In genomic region chr13:24161010-24161775, GRCh38 we compare ENCODE assay signal across 8 cellular contexts. TPM values are rescaled to one million over a fixed set of nuclear protein-coding genes. Genes with fewer than 3 reads are reported as not detected.
A peak's percentile ranks its signal among the peaks of the same experiment; 100 is the strongest.
DNase-seq lines count a peak whose midpoint lies in the region; ATAC-seq and TF ChIP-seq lines count a peak whose summit lies in the region.

No MANE protein-coding gene starts in this region.

- TF ChIP-seq POLR2A in vagina (IDR thresholded peaks at IDR 0.05) = no peak

- no peaks in the 10 kb centered on the region for H3K36me3 Mint-ChIP-seq in activated T-helper 17 cell treated with anti-CD3 and anti-CD28 coated beads, Interleukin-2, amount 50 U/mL, for 72 hours (ENCODE audit: low read depth)

- H3K27me3 Mint-ChIP-seq in activated T-helper 17 cell treated with anti-CD3 and anti-CD28 coated beads, Interleukin-2, amount 50 U/mL, for 72 hours = peaks cover 10% of the 10 kb centered on the region

- H3K36me3 ChIP-seq in vagina = no peaks in the 10 kb centered on the region

- H3K4me1 ChIP-seq in vagina = peaks cover 21% of the 10 kb centered on the region

- ATAC-seq in HG02970 (IDR thresholded peaks at IDR 0.05; ENCODE audit: low FRiP score, unreplicated experiment) = peak; percentile 11
- ATAC-seq in activated T-helper 17 cell treated with anti-CD3 and anti-CD28 coated beads, Interleukin-2, amount 50 U/mL, for 72 hours (replicated peaks) = peak; percentile 59

- peak overlapping the region; percentile 78 for H3K4me3 Mint-ChIP-seq in activated T-helper 17 cell treated with anti-CD3 and anti-CD28 coated beads, Interleukin-2, amount 50 U/mL, for 72 hours

- no peaks in the 10 kb centered on the region for H3K27me3 ChIP-seq in vagina

- H3K9me3 Mint-ChIP-seq in activated T-helper 17 cell treated with anti-CD3 and anti-CD28 coated beads, Interleukin-2, amount 50 U/mL, for 72 hours = no peaks in the 10 kb centered on the region

- no peak overlapping the region for H3K27ac Mint-ChIP-seq in activated T-helper 17 cell treated with anti-CD3 and anti-CD28 coated beads, Interleukin-2, amount 50 U/mL, for 72 hours

- peak overlapping the region; percentile 77 for H3K27ac ChIP-seq in vagina

- DNase-seq in NCI-H1417 (lab: John Stamatoyannopoulos, UW) = peak in 2 of 3 experiments; percentile 75 to 82
- DNase-seq in NCI-H1417 treated with DMSO at 0.1 percent for 48 hours (lab: John Stamatoyannopoulos, UW) = no peak
- peak; percentile 1 for DNase-seq in NOMO-1 treated with dmso at 0.1 percent for 144 hours (lab: John Stamatoyannopoulos, UW; ENCODE audit: unreplicated experiment)
- peak in 40 of 42 donors; percentile 48 to 85 (median 66) for DNase-seq in head of caudate nucleus
- DNase-seq in posterior cingulate gyrus = peak in 7 of 10 donors; percentile 17 to 89 (median 59)
- DNase-seq in vagina (ENCODE audit: extremely low spot score in 2 of 2) = no peak

- intact Hi-C loops in head of caudate nucleus (cut with DNase I) (loop anchor here (10.0 kb wide), 2 partner anchors 54 to 96 kb away; no protein-coding TSS in a partner anchor), posterior cingulate gyrus (cut with DNase I) (loop anchor here (5.0 kb wide), 2 partner anchors 56 to 109 kb away; no protein-coding TSS in a partner anchor), vagina (cut with DNase I) (no loop called here)

- no peaks in the 10 kb centered on the region for H3K9me3 ChIP-seq in vagina

- no peaks in the 10 kb centered on the region for H3K4me1 Mint-ChIP-seq in activated T-helper 17 cell treated with anti-CD3 and anti-CD28 coated beads, Interleukin-2, amount 50 U/mL, for 72 hours

- H3K4me3 ChIP-seq in vagina = peak overlapping the region; percentile 64 to 84

- TF ChIP-seq CTCF in vagina (IDR thresholded peaks at IDR 0.05) = no peak

RNA-seq across cellular contexts. Expression of gene SPATA13, which starts 0.7 kb away (rescaled TPM):
- 10 to 100 TPM; 43.1 to 56.5 TPM for total RNA-seq in activated T-helper 17 cell treated with anti-CD3 and anti-CD28 coated beads, Interleukin-2, amount 50 U/mL, for 72 hours
- 20.1 TPM for total RNA-seq in vagina

Comparison
In these comparisons a context has a peak if more than half of its experiments do, and no peak if none do; other contexts are left out.
1. DNase-seq: peak in NCI-H1417 (2 of 3), NOMO-1 treated with dmso at 0.1 percent for 144 hours (single experiment), head of caudate nucleus (40 of 42) and posterior cingulate gyrus (7 of 10); none in NCI-H1417 treated with DMSO at 0.1 percent for 48 hours (single experiment) and vagina (0 of 2).